13 cellular contexts compared by ENCODE assay signal in genomic region chr19:11268783-11269267, GRCh38. TPM values are rescaled to one million over a fixed set of nuclear protein-coding genes. Genes with fewer than 3 reads are reported as not detected.
DNase-seq lines count a peak whose midpoint lies in the region; ATAC-seq and TF ChIP-seq lines count a peak whose summit lies in the region.
"Had no signal": no experiment of that assay in that cellular context is flagged by ENCODE, and none has a peak within 500 bp of the region (broad histone marks: within the 10 kb centered on the region; RNA-seq: fewer than 3 reads in every experiment).

No MANE protein-coding gene starts in this region.

- 23 to 29% methylated on average over 10 of the region's 10 CpGs for WGBS in esophagus, 2 donors

- H3K4me1 ChIP-seq in esophagus (ENCODE audit: control insufficient read depth in 2 of 2, insufficient read depth in 2 of 2, low read length in 1 of 2) (peaks cover 3 to 14% of the 10 kb centered on the region in 2 donors), muscle layer of duodenum (ENCODE audit: control insufficient read depth in 1 of 2, insufficient read depth in 2 of 2, low read length in 2 of 2) (peaks cover 0 to 15% of the 10 kb centered on the region in 2 donors)

- no peak for ATAC-seq in GM19452 (IDR thresholded peaks at IDR 0.05; ENCODE audit: unreplicated experiment)
- ATAC-seq: stimulated activated memory B cell treated with anti-CD40 and anti-IgM and Interleukin-4, amounts not matched to agents 10 μg/mL and 1 μg/mL and 100 μg/mL, for 72 hours had no signal

- DNase-seq in AG08395 (ENCODE audit: low spot score), result peak; percentile 35
- no peak for DNase-seq in G401 (ENCODE audit: low spot score)
- DNase-seq in RKO (ENCODE audit: low spot score), result no peak
- DNase-seq in NCI-H1694 (lab: John Stamatoyannopoulos, UW), result no peak
- DNase-seq: activated T-cell treated with anti-CD3 and anti-CD28 coated beads, Interleukin-2, amount 50 U/mL, for 24 hours; AML-193; NCI-H446 had no signal

- no peaks in the 10 kb centered on the region for H3K27me3 ChIP-seq in esophagus (ENCODE audit: control insufficient read depth in 1 of 2, insufficient read depth in 2 of 2, low read length in 2 of 2)
- no peaks in the 10 kb centered on the region for H3K27me3 ChIP-seq in muscle layer of duodenum (ENCODE audit: low read depth, low read length)

- in situ Hi-C loops in G401 (cut with HindIII; ENCODE audit: low sequenced_read_pairs), result no loop called here

- H3K4me3 ChIP-seq in esophagus (ENCODE audit: low read depth in 1 of 2, low read length in 2 of 2) (no peak overlapping the region), muscle layer of duodenum (ENCODE audit: low read depth in 1 of 2, low read length in 2 of 2) (no peak overlapping the region)

- H3K27ac ChIP-seq in esophagus (ENCODE audit: low read depth in 2 of 2, low read length in 1 of 2) (peak overlapping the region; percentile 40 to 56), muscle layer of duodenum (ENCODE audit: low read length) (peak overlapping the region; percentile 29)

- no peaks in the 10 kb centered on the region for H3K9me3 ChIP-seq in esophagus (ENCODE audit: control insufficient read depth in 2 of 2, insufficient read depth in 1 of 2, low read depth in 1 of 2, low read length in 1 of 2)
- no peaks in the 10 kb centered on the region for H3K9me3 ChIP-seq in muscle layer of duodenum (ENCODE audit: control insufficient read depth in 1 of 2, low read length in 2 of 2)

- no peaks in the 10 kb centered on the region for H3K36me3 ChIP-seq in esophagus (ENCODE audit: control insufficient read depth in 2 of 2, insufficient read depth in 2 of 2, low read length in 1 of 2)
- H3K36me3 ChIP-seq in muscle layer of duodenum (ENCODE audit: control insufficient read depth in 1 of 2, insufficient read depth in 2 of 2, low read length in 2 of 2), result no peaks in the 10 kb centered on the region

TF ChIP-seq in PFSK-1, 5 proteins besides CTCF, POLR2A, EP300 and RAD21:
- TF ChIP-seq TAF1 (IDR thresholded peaks at IDR 0.05; ENCODE audit: borderline replicate concordance, insufficient read depth, low read length), result peak; percentile 22; the same call in 1 of the 2 replicates
- TF ChIP-seq FOXP2 (optimal IDR thresholded peaks at IDR 0.05; ENCODE audit: borderline replicate concordance, extremely low read depth, extremely low read length, insufficient read depth), result peak; percentile 83
- peak; percentile 43; the same call in 1 of the 2 replicates for TF ChIP-seq POLR2AphosphoS5 (IDR thresholded peaks at IDR 0.05; ENCODE audit: low read depth, low read length)
- TF ChIP-seq SIN3A (IDR thresholded peaks at IDR 0.05; ENCODE audit: borderline replicate concordance, insufficient read depth, low read length), result peak; percentile 88; the same call in 1 of the 2 replicates
- TF ChIP-seq REST (IDR thresholded peaks at IDR 0.05; ENCODE audit: insufficient read depth in 1 of 2, low read depth in 2 of 2, low read length in 2 of 2), result peak in 1 of 2 experiments; percentile 74; a peak in 2 of 4 replicates

RNA-seq across cellular contexts. Expression of gene DOCK6, which starts 6.5 kb away (rescaled TPM):
- polyA plus RNA-seq in PFSK-1 (2012; ENCODE audit: insufficient read length, low read depth), result 119 TPM
- 10 to 100 TPM; 25.8 to 53.5 TPM for polyA plus RNA-seq in esophagus
- total RNA-seq in G401 (2014; rRNA removed; shearing (Covaris generic)), result 12.2 and 23.6 TPM in 2 replicates

RNA-seq across cellular contexts. Expression of gene TSPAN16, which starts 27.1 kb away (rescaled TPM):
- polyA plus RNA-seq in PFSK-1 (2012; ENCODE audit: insufficient read length, low read depth), result not detected
- not detected for polyA plus RNA-seq in esophagus
- total RNA-seq in G401 (2014; rRNA removed; shearing (Covaris generic)), result not detected in 2 replicates
- total RNA-seq: kidney epithelial cell had no signal

RNA-seq across cellular contexts. Expression of gene ANGPTL8, which starts 29.4 kb away (rescaled TPM):
- polyA plus RNA-seq in PFSK-1 (2012; ENCODE audit: insufficient read length, low read depth), result not detected
- polyA plus RNA-seq in esophagus, result under 1 TPM in 1 of 2 donors, not detected in 1; 0.15 TPM
- not detected in 2 replicates for total RNA-seq in G401 (2014; rRNA removed; shearing (Covaris generic))
- total RNA-seq: kidney epithelial cell had no signal
